Comparison of ENCODE assay signal across 1 cellular context in genomic region chr21:27586986-27587385, GRCh38.
TF ChIP-seq lines count a peak whose summit lies in the region.

No MANE protein-coding gene starts in this region.

TF ChIP-seq in HepG2, 621 proteins besides CTCF, POLR2A, EP300 and RAD21 (continued from another document):
- TF ChIP-seq ARID4A (CRISPR knock-in tag; IDR thresholded peaks at IDR 0.05; ENCODE audit: borderline replicate concordance) (no peak), THYN1 (CRISPR knock-in tag; IDR thresholded peaks at IDR 0.05; ENCODE audit: borderline replicate concordance, low read depth) (no peak), SMYD3 (CRISPR knock-in tag; IDR thresholded peaks at IDR 0.05) (no peak)
